20 cellular contexts compared by ENCODE assay signal in the genomic region with DNA sequence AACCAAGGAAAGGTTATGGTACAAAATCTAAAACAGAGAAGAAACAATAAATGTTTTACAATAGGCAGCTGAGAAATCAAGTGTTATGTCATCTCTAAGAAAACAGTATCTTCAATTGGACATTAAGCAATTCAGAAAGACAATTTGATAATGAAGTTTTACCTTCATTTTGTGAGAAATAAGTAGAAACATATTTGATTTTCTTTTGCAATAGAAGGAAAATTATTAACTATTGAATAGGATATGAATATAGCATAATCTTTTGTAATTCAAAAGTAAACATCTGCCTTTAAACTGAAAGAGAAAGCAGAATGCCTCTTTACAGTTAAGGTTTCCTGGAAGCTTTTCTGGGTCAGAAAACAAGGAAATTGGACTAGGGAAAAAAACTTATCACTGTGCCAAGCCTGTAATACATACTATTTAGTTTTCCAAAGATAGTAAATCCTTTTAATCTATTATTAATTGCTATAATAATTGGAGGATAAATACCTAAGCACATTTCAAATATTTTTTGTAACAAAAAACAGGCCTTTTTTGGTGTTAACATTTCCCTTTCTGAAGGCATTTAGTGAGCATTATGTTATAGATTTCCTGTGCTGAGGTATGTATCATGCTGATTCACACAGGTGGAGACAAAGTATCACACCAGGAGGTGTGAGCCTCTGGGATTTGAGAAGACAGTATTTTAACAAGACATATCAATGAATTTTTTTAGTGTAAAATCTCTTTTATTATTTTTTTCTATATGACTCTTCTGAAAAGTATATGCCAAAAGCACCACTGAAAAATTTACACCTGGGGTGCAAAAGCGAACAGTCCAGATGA.
DNase-seq lines count a peak whose midpoint lies in the region; ATAC-seq and TF ChIP-seq lines count a peak whose summit lies in the region.
"Had no signal": no experiment of that assay in that cellular context is flagged by ENCODE, and none has a peak within 500 bp of the region (broad histone marks: within the 10 kb centered on the region; RNA-seq: fewer than 3 reads in every experiment).

No MANE protein-coding gene starts in this region.

- H3K4me1 ChIP-seq in PC-3 (ENCODE audit: insufficient read depth, low read length) = no peaks in the 10 kb centered on the region
- no peaks in the 10 kb centered on the region for H3K4me1 ChIP-seq in fibroblast of lung (ENCODE audit: control insufficient read depth, extremely low read depth, insufficient read depth, low read length)
- H3K4me1 ChIP-seq in osteoblast (ENCODE audit: insufficient read depth, low read length) = no peaks in the 10 kb centered on the region
- H3K4me1 ChIP-seq: Caco-2, pancreas had no signal

- H3K4me3 ChIP-seq in PC-3 (ENCODE audit: low read length) (no peak overlapping the region), fibroblast of lung (replicated peaks in 1 of 4; ENCODE audit: control extremely low read depth in 1 of 4, insufficient read depth in 1 of 4, low read depth in 3 of 4, low read length in 4 of 4) (peak overlapping the region in 2 of 4 experiments; percentile 9 to 10), osteoblast (ENCODE audit: insufficient read depth, low read length) (no peak overlapping the region)
- H3K4me3 ChIP-seq: pancreas had no signal

- TF ChIP-seq CTCF in PC-3 (conservative IDR thresholded peaks at IDR 0.05; ENCODE audit: low read depth, low read length) (no peak), fibroblast of lung (conservative IDR thresholded peaks at IDR 0.05 in 1 of 2, IDR thresholded peaks at IDR 0.05 in 1 of 2; ENCODE audit: low read depth in 1 of 2, low read length in 2 of 2) (no peak), osteoblast (IDR thresholded peaks at IDR 0.05; ENCODE audit: extremely low read depth, low read depth, low read length) (no peak), omental fat pad (IDR thresholded peaks at IDR 0.05) (no peak)

- H3K36me3 ChIP-seq in PC-3 (ENCODE audit: low read depth, low read length) = no peaks in the 10 kb centered on the region
- no peaks in the 10 kb centered on the region for H3K36me3 ChIP-seq in fibroblast of lung (ENCODE audit: control insufficient read depth, insufficient read depth, low read length)
- H3K36me3 ChIP-seq in osteoblast (ENCODE audit: insufficient read depth, low read length) = no peaks in the 10 kb centered on the region
- H3K36me3 ChIP-seq: pancreas had no signal

- H3K27ac ChIP-seq in PC-3 (ENCODE audit: low read length) (no peak overlapping the region), fibroblast of lung (ENCODE audit: insufficient read depth, low read length) (no peak overlapping the region), osteoblast (ENCODE audit: low read depth, low read length) (peak overlapping the region; percentile 23)
- H3K27ac ChIP-seq: pancreas had no signal

- H3K9me3 ChIP-seq in PC-3 (ENCODE audit: low read length) (no peaks in the 10 kb centered on the region), fibroblast of lung (ENCODE audit: control insufficient read depth, insufficient read depth, low read depth, low read length) (no peaks in the 10 kb centered on the region), osteoblast (ENCODE audit: low read depth, low read length) (no peaks in the 10 kb centered on the region)
- H3K9me3 ChIP-seq: Caco-2, pancreas had no signal

- no peaks in the 10 kb centered on the region for H3K9me2 ChIP-seq in PC-3 (replicated peaks; ENCODE audit: low read length)

- H3K4me2 ChIP-seq in PC-3 (ENCODE audit: low read length) (no peak overlapping the region), fibroblast of lung (ENCODE audit: extremely low read depth, insufficient read depth, low read length) (peak overlapping the region; percentile 51), osteoblast (ENCODE audit: insufficient read depth, low read length) (peak overlapping the region; percentile 49)

- ATAC-seq in PC-3 = no peak
- ATAC-seq in omental fat pad (ENCODE audit: low FRiP score) = no peak
- no peak for ATAC-seq in Right ventricle myocardium inferior
- ATAC-seq: left lobe of liver, Panc1, pancreas had no signal

- peak; percentile 7 for DNase-seq in GM03348 (ENCODE audit: low spot score)
- no peak for DNase-seq in PC-3
- peak in 1 of 2 donors; percentile 14 for DNase-seq in fibroblast of lung (ENCODE audit: low read depth in 2 of 2)
- no peak for DNase-seq in osteoblast (ENCODE audit: insufficient read length, low spot score, missing footprints)
- no peak for DNase-seq in omental fat pad (ENCODE audit: low spot score)
- DNase-seq in Right ventricle myocardium inferior (ENCODE audit: missing footprints) = no peak
- DNase-seq in mucosa of gallbladder (ENCODE audit: low spot score) = no peak
- DNase-seq in SHP77 (lab: John Stamatoyannopoulos, UW) = no peak
- DNase-seq: activated CD4-positive, alpha-beta T cell treated with anti-CD3 and anti-CD28 coated beads, Interleukin-2, amount 50 U/mL, for 48 hours; activated T-cell treated with anti-CD3 and anti-CD28 coated beads, Interleukin-2, amount 50 U/mL, for 1 hour; Caco-2; GDM1; NCI-H1092; NCI-H2171; NCI-H748 treated with DMSO at 0.1 percent for 48 hours; pancreas; stimulated activated CD4-positive, alpha-beta T cell treated with anti-CD3 and anti-CD28 coated beads, Interleukin-4, amount 100 ng/mL, for 24 hours; SW 1271 had no signal

- CTCF ChIA-PET in PC-3 (lab: Charles Lee) = no interaction called here

- H4K20me1 ChIP-seq in PC-3 (ENCODE audit: low read length) (no peaks in the 10 kb centered on the region), fibroblast of lung (ENCODE audit: control insufficient read depth, extremely low read depth, insufficient read depth, low read length) (no peaks in the 10 kb centered on the region), osteoblast (ENCODE audit: insufficient read depth, low read length) (no peaks in the 10 kb centered on the region)

- H3K27me3 ChIP-seq in PC-3 (ENCODE audit: low read length) (no peaks in the 10 kb centered on the region), fibroblast of lung (ENCODE audit: control insufficient read depth, insufficient read depth, low read length) (no peaks in the 10 kb centered on the region), osteoblast (ENCODE audit: insufficient read depth, low read length) (no peaks in the 10 kb centered on the region)
- H3K27me3 ChIP-seq: pancreas had no signal

- POLR2A ChIA-PET in PC-3 (lab: Charles Lee; ENCODE audit: unreplicated experiment) = no interaction called here

- H3K79me2 ChIP-seq in PC-3 (ENCODE audit: low read length) = no peaks in the 10 kb centered on the region
- H3K79me2 ChIP-seq in fibroblast of lung (ENCODE audit: control insufficient read depth, insufficient read depth, low read length) = no peaks in the 10 kb centered on the region
- no peaks in the 10 kb centered on the region for H3K79me2 ChIP-seq in osteoblast (ENCODE audit: insufficient read depth, low read length)

- no peaks in the 10 kb centered on the region for H3F3A ChIP-seq in PC-3 (ENCODE audit: low read length, unreplicated experiment)

- intact Hi-C loops in PC-3 (cut with micrococcal nuclease) = no loop called here
- intact Hi-C loops in Right ventricle myocardium inferior (cut with DNase I) = no loop called here

- H3K9ac ChIP-seq in PC-3 (ENCODE audit: low read length) = no peak overlapping the region
- no peak overlapping the region for H3K9ac ChIP-seq in fibroblast of lung (ENCODE audit: insufficient read depth, low read length)

- BruUV-seq in PC-3 (replicated peaks; lab: Mats Ljungman, UMichigan) = no TSS peak

- H2AFZ ChIP-seq in PC-3 (ENCODE audit: low read length) = peak overlapping the region; percentile 42; the same call in 1 of the 2 replicates
- peak overlapping the region; percentile 75 for H2AFZ ChIP-seq in fibroblast of lung (ENCODE audit: low read length)
- peak overlapping the region; percentile 76 for H2AFZ ChIP-seq in osteoblast (ENCODE audit: low read length)
